Comparison of ENCODE assay signal across 19 cellular contexts in the genomic region with DNA sequence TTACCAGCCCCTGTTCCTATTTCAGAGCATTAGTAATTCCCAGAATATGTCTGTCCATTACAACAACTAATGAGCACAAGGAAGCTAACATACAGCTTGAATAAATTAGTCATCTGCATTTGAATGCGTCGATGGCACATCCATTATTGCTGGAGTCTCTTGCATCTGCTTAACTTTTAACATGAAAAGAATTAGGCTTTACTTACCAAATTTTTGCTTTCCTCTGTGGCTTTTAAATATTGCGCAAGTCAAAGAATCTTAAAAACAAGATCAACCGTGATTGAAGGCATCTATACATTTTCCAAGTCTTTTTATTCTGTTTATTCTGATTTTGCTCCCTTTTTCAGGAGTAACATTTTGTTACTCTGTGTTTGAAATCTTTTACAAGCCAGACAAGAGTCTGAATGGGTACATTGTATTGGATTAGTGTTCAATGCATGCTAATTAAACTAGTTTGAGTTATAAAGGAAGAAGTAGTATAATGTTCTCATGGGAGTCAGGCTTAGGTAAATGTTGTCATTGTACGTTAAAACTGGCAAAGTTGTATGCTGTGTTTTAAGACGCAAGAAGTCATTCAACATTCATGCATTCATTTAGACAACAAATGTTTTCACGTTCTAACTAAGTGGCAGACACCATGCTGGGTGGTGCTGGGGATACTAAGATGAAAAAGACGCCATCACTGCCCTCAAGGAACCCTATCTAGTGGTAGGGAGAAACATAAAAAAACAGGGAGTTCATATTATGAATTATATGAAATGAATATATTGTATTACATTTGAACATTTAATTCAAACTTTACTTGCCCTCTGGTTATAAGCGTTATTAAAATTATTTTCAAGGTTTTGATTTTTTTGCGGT. TPM values are rescaled to one million over a fixed set of nuclear protein-coding genes. Genes with fewer than 3 reads are reported as not detected.
DNase-seq lines count a peak whose midpoint lies in the region; ATAC-seq, FAIRE-seq and TF ChIP-seq lines count a peak whose summit lies in the region.
"Had no signal": no experiment of that assay in that cellular context is flagged by ENCODE, and none has a peak within 500 bp of the region (broad histone marks: within the 10 kb centered on the region; RNA-seq: fewer than 3 reads in every experiment).

No MANE protein-coding gene starts in this region.

- DNase-seq in A549 (ENCODE audit: low read depth in 1 of 2, low spot score in 1 of 2): no peak
- DNase-seq in HAP-1 (ENCODE audit: low spot score in 2 of 2): peak; percentile 73 to 100
- DNase-seq in adipocyte (ENCODE audit: low read depth): peak; percentile 17
- DNase-seq in fibroblast of gingiva (ENCODE audit: low read depth): peak; percentile 15
- no peak for DNase-seq in NOMO-1 (lab: John Stamatoyannopoulos, UW; ENCODE audit: unreplicated experiment in 2 of 2)
- no peak for DNase-seq in T-cell
- no peak for DNase-seq in uterus
- DNase-seq: 8988T; Calu3; CD4-positive, alpha-beta T cell; GF-D8; GOT3; NCI-H1105; NCI-H2081 treated with DMSO at 0.1 percent for 48 hours; OCI-M1; Right ventricle myocardium superior had no signal

- 56% methylated on average over 10 of the region's 10 CpGs for WGBS in A549 (ENCODE audit: missing lambda C conversion rate)

- FAIRE-seq in A549 (lab: Jason Lieb, UNC): no peak
- FAIRE-seq: GM12878 had no signal

- H3K27ac Mint-ChIP-seq in T-cell: no peak overlapping the region
- H3K27ac Mint-ChIP-seq: CD4-positive, alpha-beta T cell had no signal

- no peak overlapping the region for H3K9ac ChIP-seq in adipocyte (ENCODE audit: low read length)

- no peak for ATAC-seq in A549
- ATAC-seq in T-cell (replicated peaks in 1 of 4): no peak
- no peak for ATAC-seq in GM21447 (IDR thresholded peaks at IDR 0.05; ENCODE audit: unreplicated experiment)
- ATAC-seq: GM12878 had no signal

- intact Hi-C loops in uterus (cut with DNase I; ENCODE audit: low total_unique reads): no loop called here

- H3K4me3 ChIP-seq in A549 (no peak overlapping the region), HAP-1 (no peak overlapping the region), adipocyte (ENCODE audit: low read length) (no peak overlapping the region), uterus (no peak overlapping the region)
- H3K4me3 ChIP-seq: GM12878 had no signal

- H3K36me3 Mint-ChIP-seq in T-cell: no peaks in the 10 kb centered on the region

- H3K4me3 Mint-ChIP-seq in T-cell: no peak overlapping the region
- H3K4me3 Mint-ChIP-seq: CD4-positive, alpha-beta T cell had no signal

- peaks cover 9% of the 10 kb centered on the region; the same call in 1 of the 3 replicates for H3K4me1 ChIP-seq in A549
- peaks cover 40% of the 10 kb centered on the region for H3K4me1 ChIP-seq in HAP-1
- H3K4me1 ChIP-seq in adipocyte (ENCODE audit: control insufficient read depth, insufficient read depth, low read length): peaks cover 6% of the 10 kb centered on the region
- H3K4me1 ChIP-seq in uterus: no peaks in the 10 kb centered on the region

- no peak for TF ChIP-seq POLR2A in A549 (IDR thresholded peaks at IDR 0.05; ENCODE audit: low read length)
- no peak for TF ChIP-seq POLR2A in uterus (IDR thresholded peaks at IDR 0.05)

- no peaks in the 10 kb centered on the region for H3K9me3 Mint-ChIP-seq in T-cell
- H3K9me3 Mint-ChIP-seq: CD4-positive, alpha-beta T cell had no signal

- in situ Hi-C loops in HAP-1 (cut with MboI; ENCODE audit: low sequenced_read_pairs): loop anchor here (25.0 kb wide), 1 partner anchor 524 kb away; the partner anchor contains the start of gene HACD1

- TF ChIP-seq CTCF in A549 (IDR thresholded peaks at IDR 0.05) (no peak), uterus (IDR thresholded peaks at IDR 0.05) (no peak)

- H3K9me3 ChIP-seq in A549 (no peaks in the 10 kb centered on the region), HAP-1 (no peaks in the 10 kb centered on the region), adipocyte (ENCODE audit: control insufficient read depth, low read length) (no peaks in the 10 kb centered on the region), uterus (no peaks in the 10 kb centered on the region)

- peaks cover 0 to 2% (median 0%) of the 10 kb centered on the region in 3 donors for H3K4me1 Mint-ChIP-seq in T-cell

- H3K36me3 ChIP-seq in HAP-1 (replicated peaks) (no peaks in the 10 kb centered on the region), adipocyte (ENCODE audit: control insufficient read depth, insufficient read depth, low read length, severe bottlenecking) (no peaks in the 10 kb centered on the region), uterus (no peaks in the 10 kb centered on the region)

- H3K27ac ChIP-seq in A549: no peak overlapping the region
- no peak overlapping the region for H3K27ac ChIP-seq in uterus

- CTCF ChIA-PET in A549 (lab: Yijun Ruan, JAX): interaction anchor here (1.0 kb wide), 1 partner anchor 10 kb away, joined by 3 read pairs; no protein-coding TSS in a partner anchor
- CTCF ChIA-PET in T-cell (lab: Charles Lee): no interaction called here

- H3K27me3 Mint-ChIP-seq in T-cell: peaks cover 10 to 20% of the 10 kb centered on the region in 2 donors

- H3K27me3 ChIP-seq in HAP-1 (ENCODE audit: low read depth) (no peaks in the 10 kb centered on the region), adipocyte (replicated peaks; ENCODE audit: control insufficient read depth, insufficient read depth, low read length) (no peaks in the 10 kb centered on the region), uterus (peaks cover 0 to 5% of the 10 kb centered on the region in 2 donors)

- POLR2A ChIA-PET in A549 (lab: Yijun Ruan, JAX) (no interaction called here), T-cell (lab: Charles Lee) (no interaction called here)

- H3K4me2 ChIP-seq in A549: no peak overlapping the region

- TF ChIP-seq EP300 in A549 (IDR thresholded peaks at IDR 0.05): no peak

- TF ChIP-seq RAD21 in A549 (conservative IDR thresholded peaks at IDR 0.05 in 1 of 2, IDR thresholded peaks at IDR 0.05 in 1 of 2): no peak

TF ChIP-seq in A549, 52 proteins besides CTCF, POLR2A, EP300 and RAD21:
- TF ChIP-seq CEBPB (IDR thresholded peaks at IDR 0.05) (peak; percentile 31 to 44; a peak in 2 of 4 replicates), HES2 (IDR thresholded peaks at IDR 0.05) (no peak), RCOR1 (IDR thresholded peaks at IDR 0.05; ENCODE audit: low read depth, low read length) (no peak)

RNA-seq across cellular contexts. Expression of gene CACNB2, which starts 3.9 kb away (rescaled TPM):
- not detected in 2 replicates for polyA plus RNA-seq in A549 (2011; rRNA removed)
- polyA plus RNA-seq in A549 (2012; cell fraction: cytosol; rRNA removed): not detected in 2 replicates
- polyA plus RNA-seq in A549 (2012; cell fraction: nucleus; rRNA removed): not detected in 2 replicates
- not detected in 3 replicates for polyA plus RNA-seq in A549 (2017; fragmentation: RNase III; extraction: RNeasy Plus Mini Kit Qiagen cat#74134 plus additional on column Dnase treatment)
- polyA minus RNA-seq in A549 (2011; rRNA and poly(A)+ RNA removed): not detected in 2 replicates
- total RNA-seq in T-cell: not detected
- total RNA-seq in uterus: 10 to 100 TPM; 19.4 to 33.0 (median 27.0) TPM
- total RNA-seq: Calu3, HT-29 had no signal

Comparison
In these comparisons a context has a peak if more than half of its experiments do, and no peak if none do; other contexts are left out.
1. DNase-seq: peak in HAP-1 (2 of 2), adipocyte (single experiment) and fibroblast of gingiva (single experiment); none in A549 (0 of 2), NOMO-1 (0 of 2), T-cell (0 of 34) and uterus (0 of 2).
2. RNA of gene CACNB2, which starts 3.9 kb away (total RNA-seq): 19.4 to 33.0 TPM in uterus; not detected in T-cell; every median in the first group is over 10 times any median in the second.